12 cellular contexts compared by ENCODE assay signal in the genomic region with DNA sequence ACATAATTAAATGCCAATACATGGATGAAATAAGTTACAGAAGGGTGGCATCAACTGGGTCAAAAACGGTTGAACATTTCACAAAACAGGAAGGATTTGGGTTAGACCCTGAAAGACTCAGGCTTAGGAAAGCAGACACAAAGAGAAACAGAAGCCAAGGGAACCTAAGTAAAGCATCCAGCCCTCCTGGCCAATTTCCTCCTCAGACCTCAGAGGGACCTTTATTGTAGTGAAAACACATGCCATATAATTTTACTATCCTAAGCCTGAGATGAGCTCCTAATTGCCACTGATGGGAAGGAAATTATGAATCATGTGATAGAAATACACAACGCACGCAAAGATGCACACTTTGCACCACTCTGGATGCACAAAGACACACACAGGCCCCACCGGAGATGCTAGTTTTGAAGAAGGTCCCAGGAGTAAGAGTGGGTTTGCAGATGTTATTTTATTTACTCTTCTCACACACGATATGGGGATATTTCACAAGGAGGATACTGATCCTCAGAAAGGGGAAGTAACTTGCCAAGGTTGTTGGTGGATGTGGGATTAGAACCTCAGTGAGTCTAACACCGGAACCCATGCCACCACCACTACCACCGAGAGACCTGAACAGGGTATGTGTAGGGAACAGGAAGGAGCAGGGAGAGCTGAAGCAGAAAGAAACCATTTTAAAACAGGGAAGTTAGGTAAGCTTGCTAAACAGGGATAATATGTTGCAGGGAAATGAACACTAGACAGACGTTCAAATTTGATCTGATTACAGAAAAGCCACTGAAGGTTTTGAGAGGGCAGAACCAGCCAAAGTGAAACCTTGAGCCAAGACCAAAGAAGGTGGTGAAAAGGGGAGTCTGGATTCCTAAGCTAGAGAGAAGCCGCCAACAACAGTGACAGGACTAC. TPM values are rescaled to one million over a fixed set of nuclear protein-coding genes. Genes with fewer than 3 reads are reported as not detected.
A peak's percentile ranks its signal among the peaks of the same experiment; 100 is the strongest.
DNase-seq lines count a peak whose midpoint lies in the region; ATAC-seq and TF ChIP-seq lines count a peak whose summit lies in the region.
"Had no signal": no experiment of that assay in that cellular context is flagged by ENCODE, and none has a peak within 500 bp of the region (broad histone marks: within the 10 kb centered on the region; RNA-seq: fewer than 3 reads in every experiment).

No MANE protein-coding gene starts in this region.

- intact Hi-C loops in left lung (cut with DNase I) (no loop called here), dorsolateral prefrontal cortex (cut with DNase I) (no loop called here)

- H3K4me1 ChIP-seq in BLaER1 (peaks cover 74% of the 10 kb centered on the region), OCI-LY3 (ENCODE audit: low read length) (peaks cover 9% of the 10 kb centered on the region), left lung (peaks cover 0 to 24% of the 10 kb centered on the region in 2 donors)
- H3K4me1 ChIP-seq: SJSA1 had no signal

- peak; percentile 16 for ATAC-seq in left lung
- ATAC-seq in GM21825 (IDR thresholded peaks at IDR 0.05; ENCODE audit: unreplicated experiment): no peak

- H3K9ac ChIP-seq in BLaER1 (peak overlapping the region; percentile 76), OCI-LY3 (ENCODE audit: low read length) (no peak overlapping the region)

- peak overlapping the region; percentile 90 for H3K27ac ChIP-seq in BLaER1
- no peak overlapping the region for H3K27ac ChIP-seq in OCI-LY3 (ENCODE audit: low read length)
- H3K27ac ChIP-seq in left lung: peak overlapping the region; percentile 27 to 48
- H3K27ac ChIP-seq in dorsolateral prefrontal cortex: no peak overlapping the region
- H3K27ac ChIP-seq: SJSA1 had no signal

- H3K4me3 ChIP-seq in BLaER1 (peak overlapping the region; percentile 57), OCI-LY3 (ENCODE audit: low read length) (no peak overlapping the region), left lung (no peak overlapping the region), dorsolateral prefrontal cortex (no peak overlapping the region)
- H3K4me3 ChIP-seq: SJSA1 had no signal

- H3K4me2 ChIP-seq in BLaER1 (peak overlapping the region; percentile 97), OCI-LY3 (ENCODE audit: low read length) (peak overlapping the region; percentile 59)

- H2AFZ ChIP-seq in OCI-LY3 (ENCODE audit: low read depth, low read length): no peak overlapping the region

- no peaks in the 10 kb centered on the region for H3K79me2 ChIP-seq in OCI-LY3 (ENCODE audit: low read length)

- H3K9me3 ChIP-seq in BLaER1 (no peaks in the 10 kb centered on the region), OCI-LY3 (ENCODE audit: insufficient read depth, low read length) (no peaks in the 10 kb centered on the region), left lung (no peaks in the 10 kb centered on the region)
- H3K9me3 ChIP-seq: SJSA1 had no signal

- TF ChIP-seq CTCF in OCI-LY3 (IDR thresholded peaks at IDR 0.05; ENCODE audit: low read depth, low read length) (no peak), left lung (IDR thresholded peaks at IDR 0.05) (no peak), dorsolateral prefrontal cortex (IDR thresholded peaks at IDR 0.05 in 54 of 56, conservative IDR thresholded peaks at IDR 0.05 in 2 of 56; ENCODE audit: low read depth in 1 of 56, partially characterized antibody in 56 of 56) (no peak)

- H3K27me3 ChIP-seq in BLaER1 (no peaks in the 10 kb centered on the region), OCI-LY3 (ENCODE audit: low read depth, low read length) (peaks cover 51% of the 10 kb centered on the region), left lung (peaks cover 0 to 47% of the 10 kb centered on the region in 2 donors), dorsolateral prefrontal cortex (peaks cover 0 to 77% (median 49%) of the 10 kb centered on the region in 45 donors)

- H3K36me3 ChIP-seq in BLaER1: no peaks in the 10 kb centered on the region
- H3K36me3 ChIP-seq in OCI-LY3 (replicated peaks; ENCODE audit: low read depth, low read length): no peaks in the 10 kb centered on the region
- no peaks in the 10 kb centered on the region for H3K36me3 ChIP-seq in left lung
- H3K36me3 ChIP-seq: SJSA1 had no signal

- DNase-seq in GDM1 (lab: John Stamatoyannopoulos, UW) (peak; percentile 88), left lung (no peak), activated T-cell treated with anti-CD3 and anti-CD28 coated beads for 4 hours (no peak), dorsolateral prefrontal cortex (no peak)
- DNase-seq in stimulated activated CD4-positive, alpha-beta T cell treated with anti-CD3 and anti-CD28 coated beads, Interleukin-4, amount 100 ng/mL, for 4 hours: no peak

- H4K20me1 ChIP-seq in BLaER1 (no peaks in the 10 kb centered on the region), OCI-LY3 (ENCODE audit: insufficient read depth, low read length) (no peaks in the 10 kb centered on the region)

RNA-seq across cellular contexts. Expression of a gene that starts 11.8 kb away (rescaled TPM):
- 1 to 10 TPM in 1 of 2 donors, under 1 TPM in 1; 0.87 to 8.6 TPM for total RNA-seq in left lung
- 1 to 10 TPM in 3 of 120 experiments, under 1 TPM in 19, not detected in 98; 0.30 to 2.1 (median 0.73) TPM for total RNA-seq in dorsolateral prefrontal cortex
- total RNA-seq: activated T-helper 2 cell treated with anti-CD3 and anti-CD28 coated beads, Interferon-gamma antibody, Interleukin-2, Interleukin-4, amounts not matched to agents 10 μg/mL and 5 μg/mL and 100 μg/mL, durations not matched to agents 14 hours and 24 hours and 36 hours; HFFc6; pulmonary artery endothelial cell; SJSA1 had no signal

RNA-seq across cellular contexts. Expression of a gene that starts 29.3 kb away (rescaled TPM):
- total RNA-seq in left lung (1,000 to 10,000 TPM in 1 of 2 donors, 100 to 1,000 TPM in 1; 367 to 1,560 TPM), dorsolateral prefrontal cortex (under 1 TPM in 1 of 120 experiments, not detected in 119; 0.20 TPM)
- total RNA-seq: activated T-helper 2 cell treated with anti-CD3 and anti-CD28 coated beads, Interferon-gamma antibody, Interleukin-2, Interleukin-4, amounts not matched to agents 10 μg/mL and 5 μg/mL and 100 μg/mL, durations not matched to agents 14 hours and 24 hours and 36 hours; HFFc6; pulmonary artery endothelial cell; SJSA1 had no signal

RNA-seq across cellular contexts. Expression of a gene that starts 59.9 kb away (rescaled TPM):
- total RNA-seq in left lung (not detected), dorsolateral prefrontal cortex (not detected)
- total RNA-seq: activated T-helper 2 cell treated with anti-CD3 and anti-CD28 coated beads, Interferon-gamma antibody, Interleukin-2, Interleukin-4, amounts not matched to agents 10 μg/mL and 5 μg/mL and 100 μg/mL, durations not matched to agents 14 hours and 24 hours and 36 hours; HFFc6; pulmonary artery endothelial cell; SJSA1 had no signal

Comparison
In these comparisons a context has a peak if more than half of its experiments do, and no peak if none do; other contexts are left out.
1. H3K27ac ChIP-seq: peak in BLaER1 (single experiment) and left lung (2 of 2); none in OCI-LY3 (single experiment) and dorsolateral prefrontal cortex (0 of 59).
2. RNA of a gene that starts 29.3 kb away (total RNA-seq): 367 to 1,560 TPM in left lung; 0.20 TPM in dorsolateral prefrontal cortex; every median in the first group is over 100 times any median in the second.